Comparison of ENCODE assay signal across 9 cellular contexts in the genomic region with DNA sequence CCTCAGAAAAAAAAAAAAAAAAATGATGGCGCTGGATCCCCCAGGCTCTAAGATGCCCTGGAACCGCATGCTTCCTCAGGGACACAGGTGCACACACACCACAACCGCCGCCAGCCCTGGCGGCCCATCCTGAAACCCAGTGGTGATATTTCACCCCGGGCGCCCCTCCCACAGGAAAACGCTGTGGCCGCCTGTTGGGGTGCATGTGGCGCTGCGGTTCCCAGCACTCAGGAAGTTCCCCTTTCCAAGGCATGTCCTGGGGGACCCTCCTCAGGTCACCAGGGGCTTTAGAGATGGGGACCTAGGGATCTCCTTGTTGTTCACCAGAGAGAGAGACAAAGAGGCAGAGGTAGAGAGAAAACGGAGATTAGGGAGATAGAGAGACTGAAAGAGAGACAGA. TPM values are rescaled to one million over a fixed set of nuclear protein-coding genes. Genes with fewer than 3 reads are reported as not detected.
DNase-seq lines count a peak whose midpoint lies in the region; FAIRE-seq and TF ChIP-seq lines count a peak whose summit lies in the region.
"Had no signal": no experiment of that assay in that cellular context is flagged by ENCODE, and none has a peak within 500 bp of the region (broad histone marks: within the 10 kb centered on the region; RNA-seq: fewer than 3 reads in every experiment).

No MANE protein-coding gene starts in this region.

- H3K9ac ChIP-seq in mucosa of rectum (ENCODE audit: low read depth in 1 of 2, low read length in 2 of 2) = no peak overlapping the region

- peaks cover 4 to 11% (median 6%) of the 10 kb centered on the region in 3 donors for H3K27me3 Mint-ChIP-seq in CD14-positive monocyte (ENCODE audit: low read depth in 3 of 3)
- no peaks in the 10 kb centered on the region for H3K27me3 Mint-ChIP-seq in MCF 10A (ENCODE audit: insufficient read depth, unreplicated experiment)

- no peak overlapping the region for H3K27ac ChIP-seq in HEK293 (ENCODE audit: extremely low read depth, low read depth, low read length)
- H3K27ac ChIP-seq in mucosa of rectum (ENCODE audit: low read depth in 2 of 2, low read length in 2 of 2) = no peak overlapping the region
- H3K27ac ChIP-seq in thyroid gland = no peak overlapping the region

- H3K4me1 Mint-ChIP-seq in CD14-positive monocyte (peaks cover 51% of the 10 kb centered on the region), MCF 10A (ENCODE audit: insufficient read depth, unreplicated experiment) (peaks cover 6% of the 10 kb centered on the region)

- WGBS in thyroid gland, 2 donors = 3 to 7% methylated on average over 6 to 11 of the region's 12 CpGs

- DNase-seq in CD14-positive monocyte (ENCODE audit: low spot score) (peak; percentile 67), MCF 10A (ENCODE audit: unreplicated experiment) (no peak), LoVo (ENCODE audit: low spot score) (no peak), HuH-7.5 (ENCODE audit: low spot score) (no peak), thyroid gland (no peak), D721Med (ENCODE audit: insufficient read length, low spot score) (no peak)

- FAIRE-seq in D721Med (lab: Jason Lieb, UNC) = no peak

- BruUV-seq in MCF 10A (replicated peaks; lab: Mats Ljungman, UMichigan) = no TSS peak

- H3K27ac Mint-ChIP-seq in CD14-positive monocyte (peak overlapping the region; percentile 95 to 99 (median 97)), MCF 10A (ENCODE audit: low read depth, unreplicated experiment) (peak overlapping the region; percentile 53)

- no peaks in the 10 kb centered on the region; the same call in 1 of the 2 replicates for H3K4me1 ChIP-seq in HEK293 (ENCODE audit: control insufficient read depth, insufficient read depth, low read length)
- H3K4me1 ChIP-seq in mucosa of rectum (ENCODE audit: control insufficient read depth in 2 of 2, insufficient read depth in 2 of 2, low read length in 2 of 2) = peaks cover 0 to 3% of the 10 kb centered on the region in 2 donors
- no peaks in the 10 kb centered on the region for H3K4me1 ChIP-seq in thyroid gland

- no peak for TF ChIP-seq POLR2A in thyroid gland (IDR thresholded peaks at IDR 0.05)

- TF ChIP-seq CTCF in CD14-positive monocyte (IDR thresholded peaks at IDR 0.05) = no peak
- TF ChIP-seq CTCF in HEK293 (tag by site-specific recombination; IDR thresholded peaks at IDR 0.05) = no peak
- TF ChIP-seq CTCF in MCF 10A (IDR thresholded peaks at IDR 0.05; ENCODE audit: unreplicated experiment) = no peak
- no peak for TF ChIP-seq CTCF in thyroid gland (IDR thresholded peaks at IDR 0.05)
- no peak for TF ChIP-seq CTCF in D721Med (IDR thresholded peaks at IDR 0.05; ENCODE audit: insufficient read depth, missing control alignments)

- POLR2A ChIA-PET in HEK293 (lab: Yijun Ruan, JAX) (no interaction called here), MCF 10A (lab: Yijun Ruan, JAX) (interaction anchor here (1.5 to 1.8 kb wide), 2 partner anchors 10 to 86 kb away, joined by 5 to 6 read pairs; partner anchors contain the start of gene ZNF333)

- H3K9me3 Mint-ChIP-seq in CD14-positive monocyte = peaks cover 0 to 3% (median 0%) of the 10 kb centered on the region in 7 donors
- no peaks in the 10 kb centered on the region for H3K9me3 Mint-ChIP-seq in MCF 10A (ENCODE audit: unreplicated experiment)

- H3K4me3 Mint-ChIP-seq in CD14-positive monocyte (peak overlapping the region; percentile 100), MCF 10A (ENCODE audit: unreplicated experiment) (peak overlapping the region; percentile 74)

- H3K4me3 ChIP-seq in HEK293 (ENCODE audit: low read depth, low read length) = no peak overlapping the region
- peak overlapping the region; percentile 43 to 56 for H3K4me3 ChIP-seq in mucosa of rectum (ENCODE audit: low read length in 2 of 2)
- H3K4me3 ChIP-seq in thyroid gland (replicated peaks in 1 of 3) = no peak overlapping the region

- H3K9me3 ChIP-seq in HEK293 (ENCODE audit: control insufficient read depth, insufficient read depth, low read depth, low read length) = no peaks in the 10 kb centered on the region
- H3K9me3 ChIP-seq in mucosa of rectum (ENCODE audit: control insufficient read depth in 2 of 2, low read length in 2 of 2) = no peaks in the 10 kb centered on the region
- no peaks in the 10 kb centered on the region for H3K9me3 ChIP-seq in thyroid gland

- intact Hi-C loops in CD14-positive monocyte (cut with micrococcal nuclease) = loop anchor here in 1 of 2 donors (10.0 kb wide), 1 partner anchor 201 kb away; the partner anchor contains the start of gene NDUFB7
- intact Hi-C loops in MCF 10A (cut with micrococcal nuclease) = loop anchor here (5.0 kb wide), 1 partner anchor 89 kb away; no protein-coding TSS in a partner anchor
- intact Hi-C loops in thyroid gland (cut with DNase I) = no loop called here

- no peaks in the 10 kb centered on the region for H3K27me3 ChIP-seq in mucosa of rectum (ENCODE audit: control insufficient read depth in 2 of 2, insufficient read depth in 2 of 2, low read length in 2 of 2)
- peaks cover 3% of the 10 kb centered on the region for H3K27me3 ChIP-seq in thyroid gland

- H3K36me3 ChIP-seq in HEK293 (ENCODE audit: control insufficient read depth in 2 of 2, insufficient read depth in 1 of 2, low read length in 2 of 2) (no peaks in the 10 kb centered on the region), mucosa of rectum (ENCODE audit: control insufficient read depth in 2 of 2, insufficient read depth in 2 of 2, low read length in 2 of 2) (peaks cover 0 to 2% of the 10 kb centered on the region in 2 donors), thyroid gland (no peaks in the 10 kb centered on the region)

- CTCF ChIA-PET in HEK293 (lab: Yijun Ruan, JAX) (interaction anchor here (0.6 to 3.7 kb wide), 3 partner anchors 11 to 55 kb away, joined by 3 to 19 read pairs (median 3); no protein-coding TSS in a partner anchor), MCF 10A (lab: Yijun Ruan, JAX) (interaction anchor here (0.6 to 4.0 kb wide), 5 partner anchors 10 to 752 kb away, joined by 3 to 36 read pairs (median 3); no protein-coding TSS in a partner anchor)

- H3K36me3 Mint-ChIP-seq in CD14-positive monocyte (peaks cover 28 to 40% of the 10 kb centered on the region in 2 donors), MCF 10A (ENCODE audit: insufficient read depth, unreplicated experiment) (peaks cover 22% of the 10 kb centered on the region)

TF ChIP-seq in HEK293, 187 proteins besides CTCF, POLR2A, EP300 and RAD21:
- TF ChIP-seq ZNF596 (tag by site-specific recombination; IDR thresholded peaks at IDR 0.05) (0 out of 2 replicates have a peak, but pooled peaks have one; percentile 30), ZSCAN16 (tag by site-specific recombination; IDR thresholded peaks at IDR 0.05) (no peak)

RNA-seq across cellular contexts. Expression of gene ADGRE2, which starts 2.5 kb away (rescaled TPM):
- polyA plus RNA-seq in CD14-positive monocyte = 10 to 100 TPM; 13.1 to 47.6 TPM
- total RNA-seq in MCF 10A (2022) (6.9 and 8.0 TPM in 2 replicates), thyroid gland (1 to 10 TPM in 3 of 4 donors, under 1 TPM in 1; 0.33 to 6.0 (median 2.0) TPM)
- total RNA-seq: IMR-90 had no signal
- polyA plus RNA-seq: IMR-90 had no signal

RNA-seq across cellular contexts. Expression of gene OR7A5, which starts 59.1 kb away (rescaled TPM):
- not detected for polyA plus RNA-seq in CD14-positive monocyte
- total RNA-seq in MCF 10A (2022) = not detected in 2 replicates
- total RNA-seq in thyroid gland = not detected
- total RNA-seq: IMR-90 had no signal
- polyA plus RNA-seq: IMR-90 had no signal

RNA-seq across cellular contexts. Expression of gene OR7C1, which starts 59.1 kb away (rescaled TPM):
- under 1 TPM; 0.02 to 0.15 TPM for polyA plus RNA-seq in CD14-positive monocyte
- not detected in 2 replicates for total RNA-seq in MCF 10A (2022)
- total RNA-seq in thyroid gland = under 1 TPM in 1 of 4 donors, not detected in 3; under 0.01 TPM
- total RNA-seq: IMR-90 had no signal
- polyA plus RNA-seq: IMR-90 had no signal

Comparison
In these comparisons a context has a peak if more than half of its experiments do, and no peak if none do; other contexts are left out.
1. H3K4me3 ChIP-seq: peak in mucosa of rectum (2 of 2); none in HEK293 (single experiment) and thyroid gland (0 of 3).